Comparison of ENCODE assay signal across 8 cellular contexts in the genomic region with DNA sequence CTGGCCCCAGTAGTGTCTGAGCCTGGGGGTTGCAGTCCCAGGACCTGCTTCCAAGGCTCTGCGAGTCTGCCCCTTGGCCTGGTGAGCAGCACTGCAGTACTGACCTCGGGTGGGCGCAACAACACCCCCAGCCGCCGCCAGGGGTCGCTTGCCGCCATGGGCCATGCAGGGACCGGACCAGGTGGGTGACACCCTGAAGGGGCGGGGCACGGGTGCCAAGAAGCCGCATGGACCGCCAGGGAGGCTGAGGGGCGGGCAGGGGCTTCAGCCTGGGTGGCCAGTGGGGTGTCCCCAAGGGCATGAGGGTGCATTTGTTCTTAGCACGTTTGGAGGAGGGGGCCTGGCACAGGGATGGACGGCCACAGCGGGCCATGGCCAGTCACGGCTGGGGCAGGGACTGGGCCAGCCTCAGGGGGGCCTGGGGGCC. TPM values are rescaled to one million over a fixed set of nuclear protein-coding genes. Genes with fewer than 3 reads are reported as not detected.
DNase-seq lines count a peak whose midpoint lies in the region; ATAC-seq and TF ChIP-seq lines count a peak whose summit lies in the region.

No MANE protein-coding gene starts in this region.

- POLR2A ChIA-PET in A673 (lab: Charles Lee; ENCODE audit: low non-redundant PET) (interaction anchor here (0.6 kb wide), 1 partner anchor 86 kb away, joined by 5 read pairs; no protein-coding TSS in a partner anchor), MCF 10A (lab: Yijun Ruan, JAX) (interaction anchor here (0.8 to 1.5 kb wide), 2 partner anchors 64 to 109 kb away, joined by 3 to 4 read pairs; no protein-coding TSS in a partner anchor)

- H3K27ac Mint-ChIP-seq in MCF 10A (ENCODE audit: low read depth, unreplicated experiment) = no peak overlapping the region

- H3K4me1 Mint-ChIP-seq in MCF 10A (ENCODE audit: insufficient read depth, unreplicated experiment) = no peaks in the 10 kb centered on the region

- H3K36me3 ChIP-seq in A673 (ENCODE audit: insufficient read depth, low read length, poor library complexity, severe bottlenecking) (peaks cover 31% of the 10 kb centered on the region), WERI-Rb-1 (peaks cover 35% of the 10 kb centered on the region)

- peak; percentile 83 for DNase-seq in A673 (ENCODE audit: low spot score)
- DNase-seq in NCI-H1092 treated with DMSO at 0.1 percent for 48 hours (lab: John Stamatoyannopoulos, UW) = peak; percentile 57
- DNase-seq in WERI-Rb-1 = peak; percentile 96
- peak; percentile 64 for DNase-seq in MCF 10A (ENCODE audit: unreplicated experiment)
- DNase-seq in kidney glomerular epithelial cell (lab: John Stamatoyannopoulos, UW) = peak; percentile 33
- peak; percentile 32 to 72 (median 46) for DNase-seq in stimulated activated CD4-positive, alpha-beta T cell treated with anti-CD3 and anti-CD28 coated beads, TNF-alpha, amount 100 ng/mL, for 1 hour (ENCODE audit: low read depth in 3 of 3, low spot score in 1 of 3)

- intact Hi-C loops in A673 (cut with micrococcal nuclease; ENCODE audit: unreplicated experiment) = loop anchor here (1.0 to 5.0 kb wide), 4 partner anchors 64 to 441 kb away; no protein-coding TSS in a partner anchor
- intact Hi-C loops in MCF 10A (cut with micrococcal nuclease) = loop anchor here (5.0 kb wide), 1 partner anchor 46 kb away; a partner anchor contains a TSS

- no peaks in the 10 kb centered on the region for H3K27me3 ChIP-seq in A673 (replicated peaks; ENCODE audit: insufficient read depth, low read depth, low read length, poor library complexity)
- H3K27me3 ChIP-seq in WERI-Rb-1 (ENCODE audit: insufficient read depth, low read depth, severe bottlenecking) = no peaks in the 10 kb centered on the region

- TF ChIP-seq CTCF in A673 (conservative IDR thresholded peaks at IDR 0.05; ENCODE audit: low read depth, low read length) (peak; percentile 92), WERI-Rb-1 (IDR thresholded peaks at IDR 0.05; ENCODE audit: low read depth, low read length) (peak; percentile 98), MCF 10A (IDR thresholded peaks at IDR 0.05; ENCODE audit: unreplicated experiment) (peak; percentile 86)

- BruUV-seq in A673 (replicated peaks; lab: Mats Ljungman, UMichigan) (no TSS peak), MCF 10A (replicated peaks; lab: Mats Ljungman, UMichigan) (no TSS peak)

- H3K4me1 ChIP-seq in A673 (ENCODE audit: insufficient read depth, low read length, poor library complexity, severe bottlenecking) = no peaks in the 10 kb centered on the region

- no peaks in the 10 kb centered on the region for H3K9me3 ChIP-seq in A673 (ENCODE audit: low read depth, low read length, poor library complexity, severe bottlenecking)
- peaks cover 3% of the 10 kb centered on the region for H3K9me3 ChIP-seq in WERI-Rb-1 (ENCODE audit: severe bottlenecking)

- H3K27ac ChIP-seq in A673 (ENCODE audit: low read depth, low read length, poor library complexity, severe bottlenecking) = no peak overlapping the region
- H3K27ac ChIP-seq in WERI-Rb-1 = peak overlapping the region; percentile 1; the same call in 1 of the 2 replicates

- CTCF ChIA-PET in A673 (lab: Charles Lee) = interaction anchor here (0.6 kb wide), 1 partner anchor 26 kb away, joined by 7 read pairs; a partner anchor contains a TSS
- CTCF ChIA-PET in MCF 10A (lab: Yijun Ruan, JAX) = interaction anchor here (0.6 to 7.7 kb wide), 9 partner anchors 12 to 163 kb away, joined by 3 to 151 read pairs (median 5); no protein-coding TSS in a partner anchor

- ATAC-seq in GM19351 (IDR thresholded peaks at IDR 0.05; ENCODE audit: unreplicated experiment) (peak; percentile 82), HG03095 (IDR thresholded peaks at IDR 0.05; ENCODE audit: unreplicated experiment) (no peak)

- H3K27me3 Mint-ChIP-seq in MCF 10A (ENCODE audit: insufficient read depth, unreplicated experiment) = no peaks in the 10 kb centered on the region

- H3K4me3 Mint-ChIP-seq in MCF 10A (ENCODE audit: unreplicated experiment) = no peak overlapping the region

- H3K4me3 ChIP-seq in A673 (ENCODE audit: low read depth, low read length, poor library complexity, severe bottlenecking) (no peak overlapping the region), WERI-Rb-1 (ENCODE audit: low read depth, low read length) (no peak overlapping the region)

- no peaks in the 10 kb centered on the region for H3K9me3 Mint-ChIP-seq in MCF 10A (ENCODE audit: unreplicated experiment)

- H3K36me3 Mint-ChIP-seq in MCF 10A (ENCODE audit: insufficient read depth, unreplicated experiment) = peaks cover 27% of the 10 kb centered on the region

RNA-seq across cellular contexts. Expression of a gene that starts 25.0 kb away (rescaled TPM):
- total RNA-seq in A673 (2021) = 224 and 246 TPM in 2 replicates
- 53.0 and 69.8 TPM in 2 replicates for total RNA-seq in MCF 10A (2022)

RNA-seq across cellular contexts. Expression of a gene that starts 25.2 kb away (rescaled TPM):
- total RNA-seq in A673 (2021) (28.8 and 33.4 TPM in 2 replicates), MCF 10A (2022) (25.5 and 38.3 TPM in 2 replicates)

RNA-seq across cellular contexts. Expression of a gene that starts 34.2 kb away (rescaled TPM):
- total RNA-seq in A673 (2021) (85.5 and 89.5 TPM in 2 replicates), MCF 10A (2022) (37.1 and 43.5 TPM in 2 replicates)

RNA-seq across cellular contexts. Expression of a gene that starts 46.8 kb away (rescaled TPM):
- total RNA-seq in A673 (2021) (4.7 and 5.5 TPM in 2 replicates), MCF 10A (2022) (2.5 and 6.5 TPM in 2 replicates)

Comparison
In these comparisons a context has a peak if more than half of its experiments do, and no peak if none do; other contexts are left out.
1. DNase-seq: peak in every context shown above with its lines; median percentile 96 in WERI-Rb-1; 83 in A673; 64 in MCF 10A; 57 in NCI-H1092 treated with DMSO at 0.1 percent for 48 hours; 46 in stimulated activated CD4-positive, alpha-beta T cell treated with anti-CD3 and anti-CD28 coated beads, TNF-alpha, amount 100 ng/mL, for 1 hour; 33 in kidney glomerular epithelial cell.